30 cellular contexts compared by ENCODE assay signal in the genomic region with DNA sequence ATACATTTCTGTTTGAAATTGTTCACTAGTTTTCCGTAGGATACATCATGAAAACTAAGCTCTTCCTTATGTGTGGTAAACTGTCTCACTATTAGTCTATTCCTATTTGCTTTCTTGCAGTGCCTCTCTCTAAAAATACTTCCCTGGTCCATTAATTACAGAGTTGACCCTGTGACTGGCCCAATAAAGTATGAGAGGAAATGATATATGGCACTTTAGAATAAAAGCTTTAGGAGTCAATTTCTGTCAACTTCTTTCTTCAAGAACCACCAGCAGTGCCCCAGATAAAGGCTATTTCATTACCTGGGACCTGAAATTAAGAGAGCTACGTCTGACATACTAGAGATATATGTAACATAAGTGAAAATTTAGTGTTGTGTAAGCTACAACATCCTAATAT.
"Had no signal": no experiment of that assay in that cellular context is flagged by ENCODE, and none has a peak within 500 bp of the region (broad histone marks: within the 10 kb centered on the region; RNA-seq: fewer than 3 reads in every experiment).

No MANE protein-coding gene starts in this region.

- H3K27me3 ChIP-seq: adrenal gland, ascending aorta, body of pancreas, brain microvascular endothelial cell, breast epithelium, cardiac muscle cell had no signal

- H3K4me3 ChIP-seq: adrenal gland, ascending aorta, body of pancreas, breast epithelium, cardiac muscle cell had no signal

- H3K4me1 ChIP-seq: adrenal gland, ascending aorta, body of pancreas, breast epithelium had no signal

- DNase-seq: activated effector memory CD4-positive, alpha-beta T cell treated with anti-CD3 and anti-CD28 coated beads, Interleukin-2, amount 50 U/mL, for 16 hours; activated effector memory CD4-positive, alpha-beta T cell treated with Interleukin-2 at 50 U/mL for 16 hours; activated gamma-delta T cell; activated gamma-delta T cell treated with Interleukin-2 at 50 U/mL for 16 hours; activated naive CD4-positive, alpha-beta T cell; activated naive CD4-positive, alpha-beta T cell treated with anti-CD3 and anti-CD28 coated beads for 36 hours; activated naive CD4-positive, alpha-beta T cell treated with anti-CD3 and anti-CD28 coated beads, Interleukin-2, amount 10 ng/mL, durations not matched to agents 7 days and 5 days; activated naive CD4-positive, alpha-beta T cell treated with anti-CD3 and anti-CD28 coated beads, Interleukin-2, amount 50 U/mL, for 16 hours; activated naive CD4-positive, alpha-beta T cell treated with Interleukin-2 at 50 U/mL for 16 hours; activated naive CD8-positive, alpha-beta T cell treated with anti-CD3 and anti-CD28 coated beads for 36 hours; activated naive CD8-positive, alpha-beta T cell treated with anti-CD3 and anti-CD28 coated beads, Interleukin-2, amount 10 ng/mL, durations not matched to agents 7 days and 5 days; activated naive CD8-positive, alpha-beta T cell treated with anti-CD3 and anti-CD28 coated beads, Interleukin-2, amount 50 U/mL, for 24 hours; activated T-cell treated with anti-CD3 and anti-CD28 coated beads, Interleukin-2, amount 50 U/mL, for 1 hour; activated T-cell treated with anti-CD3 and anti-CD28 coated beads, Interleukin-2, amount 50 U/mL, for 24 hours; activated T-cell treated with anti-CD3 and anti-CD28 coated beads, Interleukin-2, amount 50 U/mL, for 4 hours; activated T-cell treated with anti-CD3 and anti-CD28 coated beads, Interleukin-2, amount 50 U/mL, for 48 hours; activated T-cell treated with anti-CD3 and anti-CD28 coated beads, Interleukin-2, amount 50 U/mL, for 72 hours; adrenal gland; amniotic stem cell; amygdala; anterior cingulate cortex; aorta; body of pancreas; brain microvascular endothelial cell; caudate nucleus; central memory CD4-positive, alpha-beta T cell; cerebellar nuclear complex had no signal

- H3K27ac ChIP-seq: adrenal gland, ascending aorta, body of pancreas, brain microvascular endothelial cell, breast epithelium, cardiac muscle cell had no signal

- H3K36me3 ChIP-seq: adrenal gland, ascending aorta, brain microvascular endothelial cell, breast epithelium, cardiac muscle cell had no signal

- H3K9me3 ChIP-seq: adrenal gland had no signal
